25 cellular contexts compared by ENCODE assay signal in the genomic region with DNA sequence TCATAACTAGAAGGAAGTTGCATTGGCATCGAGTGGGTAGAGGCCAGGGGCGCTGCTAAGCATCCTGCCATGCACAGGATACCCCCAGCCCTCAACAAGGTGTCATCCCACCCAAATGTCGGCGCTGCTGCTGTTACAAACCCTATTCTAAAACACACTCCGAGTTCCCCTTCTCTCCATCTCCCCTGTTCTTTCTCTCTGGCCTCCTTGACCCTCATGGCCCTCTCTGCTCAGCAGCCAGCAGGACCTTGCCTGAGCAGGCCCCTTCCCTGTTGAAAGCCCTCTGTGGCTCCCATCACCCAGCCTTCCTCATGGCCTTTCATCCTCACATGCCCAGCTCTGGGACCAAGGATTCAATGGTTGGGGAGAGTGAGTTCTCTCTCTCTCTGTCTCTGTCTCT. TPM values are rescaled to one million over a fixed set of nuclear protein-coding genes. Genes with fewer than 3 reads are reported as not detected.
"Had no signal": no experiment of that assay in that cellular context is flagged by ENCODE, and none has a peak within 500 bp of the region (broad histone marks: within the 10 kb centered on the region; RNA-seq: fewer than 3 reads in every experiment).

No MANE protein-coding gene starts in this region.

- H3K4me2 ChIP-seq: hepatocyte had no signal

- H3K4me3 Mint-ChIP-seq: endodermal cell, type B pancreatic cell had no signal

- DNase-seq: effector CD4-positive, alpha-beta T cell; foreskin melanocyte; head of caudate nucleus; left colon; mesendoderm; mucosa of descending colon; naive thymus-derived CD8-positive, alpha-beta T cell; posterior cingulate gyrus; small intestine; stimulated activated CD4-positive, alpha-beta T cell treated with anti-CD3 and anti-CD28 coated beads, Interleukin-12 subunit alpha, Interleukin-12 subunit beta, amount 100 ng/mL, for 4 hours; stimulated activated naive CD4-positive, alpha-beta T cell; thyroid gland had no signal

- H3K4me1 ChIP-seq: suprapubic skin, thyroid gland had no signal

- H3K27ac Mint-ChIP-seq: endodermal cell, type B pancreatic cell had no signal

- H3K9me3 ChIP-seq: mucosa of descending colon, suprapubic skin, thyroid gland had no signal

- H3K4me3 ChIP-seq: coronary artery, hepatocyte, mucosa of descending colon, suprapubic skin, thyroid gland had no signal

- ATAC-seq: left colon; mucosa of descending colon; naive thymus-derived CD8-positive, alpha-beta T cell had no signal

- H3K36me3 ChIP-seq: suprapubic skin, thyroid gland had no signal

- H3K27me3 ChIP-seq: hepatocyte, thyroid gland had no signal

- H3K79me2 ChIP-seq: hepatocyte had no signal

- H3K27ac ChIP-seq: coronary artery, hepatocyte, suprapubic skin, thyroid gland had no signal

- H2AFZ ChIP-seq: hepatocyte had no signal

RNA-seq across cellular contexts. Expression of a gene that starts 22.3 kb away (rescaled TPM):
- total RNA-seq: dermis microvascular lymphatic vessel endothelial cell; hepatocyte; kidney epithelial cell; left colon; liver; lung microvascular endothelial cell; naive thymus-derived CD8-positive, alpha-beta T cell; osteocyte; pulmonary artery endothelial cell; suprapubic skin; thyroid gland had no signal
- polyA plus RNA-seq: esophagus; hepatocyte; liver; naive thymus-derived CD8-positive, alpha-beta T cell; neural cell; small intestine had no signal
